9 cellular contexts compared by ENCODE assay signal in genomic region chr2:119028327-119029174, GRCh38.
DNase-seq lines count a peak whose midpoint lies in the region; FAIRE-seq and TF ChIP-seq lines count a peak whose summit lies in the region.
"Had no signal": no experiment of that assay in that cellular context is flagged by ENCODE, and none has a peak within 500 bp of the region (broad histone marks: within the 10 kb centered on the region; RNA-seq: fewer than 3 reads in every experiment).

No MANE protein-coding gene starts in this region.

- H3K27ac ChIP-seq in 22Rv1, result no peak overlapping the region

- no peak for FAIRE-seq in GM19239 (lab: Jason Lieb, UNC)

- DNase-seq in GM10266 (ENCODE audit: extremely low spot score), result no peak
- peak; percentile 78 for DNase-seq in NCI-H82 (lab: John Stamatoyannopoulos, UW)
- DNase-seq in fibroblast of peridontal ligament (ENCODE audit: extremely low read depth), result peak; percentile 38
- DNase-seq in cerebellum (ENCODE audit: low spot score), result no peak
- DNase-seq in activated CD4-positive, CD25-positive, alpha-beta regulatory T cell (lab: John Stamatoyannopoulos, UW), result no peak
- DNase-seq in GM19239 (ENCODE audit: insufficient read length, low spot score), result no peak
- no peak for DNase-seq in stimulated activated CD4-positive, alpha-beta T cell treated with anti-CD3 and anti-CD28 coated beads, Interleukin-4, amount 100 ng/mL, for 24 hours
- DNase-seq: activated naive CD8-positive, alpha-beta T cell treated with anti-CD3 and anti-CD28 coated beads, Interleukin-2, amount 10 ng/mL, durations not matched to agents 7 days and 5 days had no signal

- peak; percentile 53 for TF ChIP-seq CTCF in 22Rv1 (IDR thresholded peaks at IDR 0.05)
- TF ChIP-seq CTCF in GM10266 (IDR thresholded peaks at IDR 0.05; ENCODE audit: control insufficient read depth, insufficient read depth, low read depth, missing control alignments), result peak; percentile 45

Comparison
In these comparisons a context has a peak if more than half of its experiments do, and no peak if none do; other contexts are left out.
1. DNase-seq: peak in NCI-H82 (single experiment) and fibroblast of peridontal ligament (single experiment); none in GM10266 (single experiment), cerebellum (single experiment), activated CD4-positive, CD25-positive, alpha-beta regulatory T cell (0 of 4), GM19239 (single experiment) and stimulated activated CD4-positive, alpha-beta T cell treated with anti-CD3 and anti-CD28 coated beads, Interleukin-4, amount 100 ng/mL, for 24 hours (single experiment).